ENCODE assay signal across 8 cellular contexts in the genomic region with DNA sequence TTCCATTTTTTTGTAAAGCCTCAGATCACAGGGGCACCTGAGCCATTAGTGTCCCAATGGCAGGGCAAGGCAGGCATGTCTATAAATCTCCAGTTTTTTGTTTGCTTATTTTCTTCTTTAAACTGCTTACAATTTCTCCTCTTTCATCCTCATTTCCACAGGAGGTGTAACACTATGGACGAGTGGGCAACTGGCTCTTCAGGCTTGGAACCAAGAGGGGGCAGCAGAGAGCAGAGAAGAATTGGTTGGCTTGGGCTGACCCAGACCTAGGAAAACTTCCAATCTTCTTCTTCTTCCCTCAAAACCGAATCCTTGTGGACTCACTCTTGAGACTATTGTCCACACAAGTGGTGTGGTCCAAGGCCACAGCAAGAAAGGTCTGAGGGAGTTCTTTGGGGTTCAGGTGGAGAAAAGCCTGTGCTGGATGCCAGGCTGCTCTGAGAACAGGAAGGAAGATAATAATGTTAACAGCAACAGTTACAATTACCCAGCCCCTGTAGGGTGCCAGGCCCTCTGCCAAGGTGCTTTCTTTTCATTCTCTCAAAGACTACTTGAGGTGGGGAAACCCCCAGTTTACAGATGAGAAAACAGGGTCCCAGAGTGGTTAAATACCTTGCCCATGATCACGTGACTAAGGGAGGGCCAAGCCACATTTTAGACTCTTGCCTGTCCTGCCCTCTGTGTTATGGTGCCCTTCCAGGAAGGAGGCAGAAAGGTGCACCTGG.
DNase-seq lines count a peak whose midpoint lies in the region; ATAC-seq, FAIRE-seq and TF ChIP-seq lines count a peak whose summit lies in the region.

No MANE protein-coding gene starts in this region.

- H3K4me1 ChIP-seq in SJCRH30: 0 out of 2 replicates have a peak, but pooled peaks cover 3% of the 10 kb centered on the region
- H3K4me1 ChIP-seq in breast epithelium: no peaks in the 10 kb centered on the region
- no peaks in the 10 kb centered on the region for H3K4me1 ChIP-seq in keratinocyte (ENCODE audit: control insufficient read depth, extremely low read depth, insufficient read depth, low read length)

- H3K9ac ChIP-seq in keratinocyte (ENCODE audit: control insufficient read depth, extremely low read depth, insufficient read depth, low read length): no peak overlapping the region

- peak; percentile 79 for ATAC-seq in GM19328 (IDR thresholded peaks at IDR 0.05; ENCODE audit: unreplicated experiment)
- ATAC-seq in HG03097 (IDR thresholded peaks at IDR 0.05; ENCODE audit: low FRiP score, unreplicated experiment): no peak

- H3K27me3 Mint-ChIP-seq in Calu3 (ENCODE audit: unreplicated experiment): peaks cover 70% of the 10 kb centered on the region

- H3K9me3 Mint-ChIP-seq in Calu3 (ENCODE audit: low read depth, unreplicated experiment): no peaks in the 10 kb centered on the region

- FAIRE-seq in keratinocyte (lab: Jason Lieb, UNC): peak; percentile 13

- H3K4me3 ChIP-seq in SJCRH30 (no peak overlapping the region), breast epithelium (no peak overlapping the region), keratinocyte (ENCODE audit: control insufficient read depth in 2 of 3, extremely low read depth in 1 of 3, insufficient read depth in 2 of 3, low read depth in 1 of 3, low read length in 3 of 3) (no peak overlapping the region)

- DNase-seq in Calu3: peak; percentile 79
- DNase-seq in HPDE6-E6E7 (ENCODE audit: extremely low spot score): peak; percentile 36
- DNase-seq in SJCRH30: peak; percentile 71 to 92
- no peak for DNase-seq in breast epithelium (ENCODE audit: low spot score in 2 of 2)
- no peak for DNase-seq in keratinocyte (ENCODE audit: low read depth, low spot score)
- DNase-seq in stimulated activated CD4-positive, alpha-beta T cell treated with anti-CD3 and anti-CD28 coated beads, Interleukin-1b, Interleukin-23, amount 100 ng/mL, for 48 hours: peak; percentile 25

- H3K4me2 ChIP-seq in keratinocyte (ENCODE audit: control insufficient read depth, extremely low read depth, insufficient read depth, low read depth, low read length): no peak overlapping the region

- no peak overlapping the region for H3K4me3 Mint-ChIP-seq in Calu3 (ENCODE audit: low read depth, unreplicated experiment)

- no peaks in the 10 kb centered on the region for H3K27me3 ChIP-seq in SJCRH30
- peaks cover 0 to 3% of the 10 kb centered on the region in 2 donors for H3K27me3 ChIP-seq in breast epithelium
- H3K27me3 ChIP-seq in keratinocyte (ENCODE audit: control insufficient read depth, extremely low read depth, insufficient read depth, low read length): peaks cover 3% of the 10 kb centered on the region

- CTCF ChIA-PET in Calu3 (lab: Charles Lee): interaction anchor here (0.7 kb wide), 1 partner anchor 131 kb away, joined by 3 read pairs; no protein-coding TSS in a partner anchor

- intact Hi-C loops in Calu3 (cut with micrococcal nuclease; ENCODE audit: unreplicated experiment): loop anchor here (5.0 kb wide), 1 partner anchor 239 kb away; no protein-coding TSS in a partner anchor
- intact Hi-C loops in breast epithelium (cut with DNase I; ENCODE audit: low total_unique reads): no loop called here

- H3K27ac ChIP-seq in SJCRH30 (no peak overlapping the region), breast epithelium (no peak overlapping the region), keratinocyte (ENCODE audit: control insufficient read depth, insufficient read depth, low read length) (no peak overlapping the region)

- no peaks in the 10 kb centered on the region for H3K79me2 ChIP-seq in keratinocyte (ENCODE audit: control insufficient read depth, insufficient read depth, low read length)

- TF ChIP-seq CTCF in Calu3 (IDR thresholded peaks at IDR 0.05; ENCODE audit: unreplicated experiment): peak; percentile 81
- peak; percentile 45 to 62 (median 53) for TF ChIP-seq CTCF in breast epithelium (IDR thresholded peaks at IDR 0.05)
- peak; percentile 82 to 95 (median 83) for TF ChIP-seq CTCF in keratinocyte (optimal IDR thresholded peaks at IDR 0.05 in 1 of 3, IDR thresholded peaks at IDR 0.05 in 1 of 3, conservative IDR thresholded peaks at IDR 0.05 in 1 of 3; ENCODE audit: extremely low read depth in 1 of 3, insufficient read depth in 2 of 3, low read length in 3 of 3)

- no peak overlapping the region for H3K27ac Mint-ChIP-seq in Calu3 (ENCODE audit: unreplicated experiment)

- H3K36me3 ChIP-seq in SJCRH30 (no peaks in the 10 kb centered on the region), breast epithelium (no peaks in the 10 kb centered on the region), keratinocyte (ENCODE audit: control insufficient read depth in 2 of 2, extremely low read depth in 1 of 2, insufficient read depth in 2 of 2, low read length in 2 of 2) (no peaks in the 10 kb centered on the region)

- BruUV-seq in Calu3 (replicated peaks; lab: Mats Ljungman, UMichigan): no TSS peak

- H3K4me1 Mint-ChIP-seq in Calu3 (ENCODE audit: low read depth, unreplicated experiment): no peaks in the 10 kb centered on the region

- H4K20me1 ChIP-seq in keratinocyte (ENCODE audit: control insufficient read depth, extremely low read depth, insufficient read depth, low read length): no peaks in the 10 kb centered on the region

- dilution Hi-C loops in keratinocyte (cut with MboI; ENCODE audit: extremely low pct_ligation_motif_present, low sequenced_read_pairs): no loop called here

- no peak for TF ChIP-seq POLR2A in breast epithelium (IDR thresholded peaks at IDR 0.05)

- H3K9me1 ChIP-seq in keratinocyte (ENCODE audit: control insufficient read depth, extremely low read depth, insufficient read depth, low read length): no peaks in the 10 kb centered on the region

- no peaks in the 10 kb centered on the region for H3K36me3 Mint-ChIP-seq in Calu3 (ENCODE audit: insufficient read depth, unreplicated experiment)

- H3K9me3 ChIP-seq in SJCRH30 (replicated peaks) (no peaks in the 10 kb centered on the region), breast epithelium (no peaks in the 10 kb centered on the region), keratinocyte (ENCODE audit: control insufficient read depth, low read depth, low read length) (no peaks in the 10 kb centered on the region)

- H2AFZ ChIP-seq in keratinocyte (ENCODE audit: control insufficient read depth, low read length): no peak overlapping the region

Comparison
In these comparisons a context has a peak if more than half of its experiments do, and no peak if none do; other contexts are left out.
1. DNase-seq: peak in Calu3 (single experiment), HPDE6-E6E7 (single experiment), SJCRH30 (2 of 2) and stimulated activated CD4-positive, alpha-beta T cell treated with anti-CD3 and anti-CD28 coated beads, Interleukin-1b, Interleukin-23, amount 100 ng/mL, for 48 hours (single experiment); none in breast epithelium (0 of 2) and keratinocyte (single experiment).
2. Peak in every context shown above with its lines, with median percentiles within 50 percentile points of each other: CTCF ChIP-seq.